Comparison of ENCODE assay signal across 8 cellular contexts in genomic region chr16:58843675-58844074, GRCh38.
DNase-seq lines count a peak whose midpoint lies in the region; ATAC-seq and TF ChIP-seq lines count a peak whose summit lies in the region.

No MANE protein-coding gene starts in this region.

- DNase-seq in RWPE1 (ENCODE audit: low spot score) (no peak), kidney tubule cell (ENCODE audit: low spot score) (peak; percentile 44), NCI-H2029 (lab: John Stamatoyannopoulos, UW) (no peak)
- no peak for DNase-seq in stimulated activated effector memory CD8-positive, alpha-beta T cell treated with anti-CD3 and anti-CD28 coated beads, Interleukin-12 subunit alpha, Interleukin-12 subunit beta, amount 100 ng/mL, for 72 hours (ENCODE audit: low spot score in 2 of 2)
- DNase-seq in activated T-cell treated with anti-CD3 and anti-CD28 coated beads, Interleukin-2, amount 50 U/mL, for 72 hours, result no peak

- no peaks in the 10 kb centered on the region for H3K27me3 Mint-ChIP-seq in activated T-cell treated with anti-CD3 and anti-CD28 coated beads, Interleukin-2, amount 50 U/mL, for 72 hours (ENCODE audit: low read depth)

- no peaks in the 10 kb centered on the region for H3K9me2 ChIP-seq in DOHH2 (replicated peaks; ENCODE audit: control insufficient read depth, low read length)

- no peak overlapping the region for H3K4me2 ChIP-seq in DOHH2 (ENCODE audit: low read length)

- no peaks in the 10 kb centered on the region for H3K36me3 Mint-ChIP-seq in stimulated activated effector memory CD8-positive, alpha-beta T cell treated with anti-CD3 and anti-CD28 coated beads, Interleukin-12 subunit alpha, Interleukin-12 subunit beta, amount 100 ng/mL, for 72 hours
- H3K36me3 Mint-ChIP-seq in activated T-cell treated with anti-CD3 and anti-CD28 coated beads, Interleukin-2, amount 50 U/mL, for 72 hours (ENCODE audit: insufficient read depth in 2 of 2), result no peaks in the 10 kb centered on the region

- no peaks in the 10 kb centered on the region for H3F3A ChIP-seq in DOHH2 (ENCODE audit: control insufficient read depth, insufficient read depth)

- POLR2A ChIA-PET in RWPE1 (lab: Yijun Ruan, JAX; ENCODE audit: low non-redundant PET), result no interaction called here

- H3K27me3 ChIP-seq in DOHH2 (ENCODE audit: control insufficient read depth, low read length), result no peaks in the 10 kb centered on the region

- H3K79me2 ChIP-seq in DOHH2 (ENCODE audit: control insufficient read depth, low read length), result no peaks in the 10 kb centered on the region

- H3K27ac ChIP-seq in DOHH2 (ENCODE audit: low read depth, low read length) (no peak overlapping the region), RWPE1 (no peak overlapping the region)

- H4K20me1 ChIP-seq in DOHH2 (ENCODE audit: control insufficient read depth, insufficient read depth, low read depth, low read length), result no peaks in the 10 kb centered on the region

- no peak overlapping the region for H3K4me3 ChIP-seq in DOHH2 (ENCODE audit: low read length)

- ATAC-seq in HG02623 (IDR thresholded peaks at IDR 0.05; ENCODE audit: unreplicated experiment), result peak; percentile 48
- ATAC-seq in esophagus mucosa, result no peak
- ATAC-seq in stimulated activated effector memory CD8-positive, alpha-beta T cell treated with anti-CD3 and anti-CD28 coated beads, Interleukin-12 subunit alpha, Interleukin-12 subunit beta, amount 100 ng/mL, for 72 hours, result no peak
- ATAC-seq in activated T-cell treated with anti-CD3 and anti-CD28 coated beads, Interleukin-2, amount 50 U/mL, for 72 hours (replicated peaks in 1 of 2), result no peak

- peak; percentile 45 for TF ChIP-seq CTCF in DOHH2 (IDR thresholded peaks at IDR 0.05; ENCODE audit: low read depth, low read length, poor library complexity, severe bottlenecking)
- peak; percentile 16; the same call in 1 of the 2 replicates for TF ChIP-seq CTCF in RWPE1 (conservative IDR thresholded peaks at IDR 0.05; ENCODE audit: low read depth)

- no peak overlapping the region for H3K4me3 Mint-ChIP-seq in stimulated activated effector memory CD8-positive, alpha-beta T cell treated with anti-CD3 and anti-CD28 coated beads, Interleukin-12 subunit alpha, Interleukin-12 subunit beta, amount 100 ng/mL, for 72 hours
- no peak overlapping the region for H3K4me3 Mint-ChIP-seq in activated T-cell treated with anti-CD3 and anti-CD28 coated beads, Interleukin-2, amount 50 U/mL, for 72 hours

- CTCF ChIA-PET in RWPE1 (lab: Yijun Ruan, JAX), result interaction anchor here (0.5 to 1.2 kb wide), 8 partner anchors 8 to 1937 kb away, joined by 3 to 6 read pairs (median 3); no protein-coding TSS in a partner anchor

- H3K4me1 Mint-ChIP-seq in stimulated activated effector memory CD8-positive, alpha-beta T cell treated with anti-CD3 and anti-CD28 coated beads, Interleukin-12 subunit alpha, Interleukin-12 subunit beta, amount 100 ng/mL, for 72 hours, result no peaks in the 10 kb centered on the region
- no peaks in the 10 kb centered on the region for H3K4me1 Mint-ChIP-seq in activated T-cell treated with anti-CD3 and anti-CD28 coated beads, Interleukin-2, amount 50 U/mL, for 72 hours (ENCODE audit: low read depth)

- no peak overlapping the region for H3K27ac Mint-ChIP-seq in stimulated activated effector memory CD8-positive, alpha-beta T cell treated with anti-CD3 and anti-CD28 coated beads, Interleukin-12 subunit alpha, Interleukin-12 subunit beta, amount 100 ng/mL, for 72 hours
- no peak overlapping the region for H3K27ac Mint-ChIP-seq in activated T-cell treated with anti-CD3 and anti-CD28 coated beads, Interleukin-2, amount 50 U/mL, for 72 hours

- H3K36me3 ChIP-seq in DOHH2 (ENCODE audit: control insufficient read depth, low read length), result no peaks in the 10 kb centered on the region

- H3K4me1 ChIP-seq in DOHH2 (ENCODE audit: control insufficient read depth, low read length), result no peaks in the 10 kb centered on the region

- H3K9me3 Mint-ChIP-seq in stimulated activated effector memory CD8-positive, alpha-beta T cell treated with anti-CD3 and anti-CD28 coated beads, Interleukin-12 subunit alpha, Interleukin-12 subunit beta, amount 100 ng/mL, for 72 hours, result no peaks in the 10 kb centered on the region
- peaks cover 0 to under 1% of the 10 kb centered on the region in 2 donors for H3K9me3 Mint-ChIP-seq in activated T-cell treated with anti-CD3 and anti-CD28 coated beads, Interleukin-2, amount 50 U/mL, for 72 hours

- no peaks in the 10 kb centered on the region for H3K9me3 ChIP-seq in DOHH2 (ENCODE audit: control insufficient read depth, insufficient read depth, low read length)
